2 cellular contexts compared by ENCODE assay signal in the genomic region with DNA sequence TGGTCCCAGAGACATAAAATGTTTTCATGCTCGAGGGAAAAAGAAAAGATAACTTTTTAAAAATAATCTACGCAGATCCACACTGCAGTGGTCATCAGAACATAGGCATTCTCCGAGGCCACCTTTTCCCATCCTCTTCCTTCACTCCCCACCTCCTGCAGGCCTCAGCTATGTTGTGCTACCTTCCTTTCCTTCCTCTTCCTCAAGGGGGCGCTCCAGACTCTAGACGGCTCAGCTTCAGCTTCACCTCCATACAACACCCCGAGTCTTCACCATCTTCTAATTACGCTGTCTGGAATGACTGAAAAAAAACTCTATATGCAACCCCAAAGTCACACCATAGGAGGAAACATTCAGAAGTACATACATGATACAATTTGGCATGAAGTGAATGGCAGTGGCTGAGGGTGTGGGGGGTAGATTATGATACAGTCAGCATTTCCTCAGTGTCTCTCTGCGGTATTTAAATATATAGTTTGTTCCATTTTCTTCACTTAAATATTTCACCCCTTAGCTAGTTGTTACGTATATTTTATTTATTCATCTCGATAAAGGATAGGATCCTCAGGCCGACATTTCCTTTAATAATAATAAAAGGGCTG.
A peak's percentile ranks its signal among the peaks of the same experiment; 100 is the strongest.
TF ChIP-seq lines count a peak whose summit lies in the region.

No MANE protein-coding gene starts in this region.

TF ChIP-seq in IMR-90, 13 proteins besides CTCF, POLR2A, EP300 and RAD21 (continued from another document):
- TF ChIP-seq, protein P1, sequence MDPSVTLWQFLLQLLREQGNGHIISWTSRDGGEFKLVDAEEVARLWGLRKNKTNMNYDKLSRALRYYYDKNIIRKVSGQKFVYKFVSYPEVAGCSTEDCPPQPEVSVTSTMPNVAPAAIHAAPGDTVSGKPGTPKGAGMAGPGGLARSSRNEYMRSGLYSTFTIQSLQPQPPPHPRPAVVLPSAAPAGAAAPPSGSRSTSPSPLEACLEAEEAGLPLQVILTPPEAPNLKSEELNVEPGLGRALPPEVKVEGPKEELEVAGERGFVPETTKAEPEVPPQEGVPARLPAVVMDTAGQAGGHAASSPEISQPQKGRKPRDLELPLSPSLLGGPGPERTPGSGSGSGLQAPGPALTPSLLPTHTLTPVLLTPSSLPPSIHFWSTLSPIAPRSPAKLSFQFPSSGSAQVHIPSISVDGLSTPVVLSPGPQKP (IDR thresholded peaks at IDR 0.05; ENCODE audit: borderline replicate concordance, low read depth, low read length): no peak
- TF ChIP-seq MXI1 (IDR thresholded peaks at IDR 0.05; ENCODE audit: borderline replicate concordance, low read depth, low read length) (no peak), FOS (IDR thresholded peaks at IDR 0.05; ENCODE audit: low read depth, low read length) (no peak), MAZ (IDR thresholded peaks at IDR 0.05; ENCODE audit: borderline replicate concordance, low read depth, low read length) (no peak), SMC3 (IDR thresholded peaks at IDR 0.05; ENCODE audit: low read depth, low read length) (peak; percentile 53), RFX5 (IDR thresholded peaks at IDR 0.05; ENCODE audit: low read depth, low read length) (no peak), NFE2L2 (IDR thresholded peaks at IDR 0.05; ENCODE audit: low read depth, low read length) (no peak), MAFK (IDR thresholded peaks at IDR 0.05; ENCODE audit: low read depth, low read length) (peak; percentile 41), CEBPB (IDR thresholded peaks at IDR 0.05; ENCODE audit: low read depth, low read length) (no peak), RCOR1 (IDR thresholded peaks at IDR 0.05; ENCODE audit: insufficient replicate concordance, low read length) (no peak), BHLHE40 (IDR thresholded peaks at IDR 0.05; ENCODE audit: low read depth, low read length) (no peak)

TF ChIP-seq in SK-N-SH treated with all-trans-retinoic acid at 6 μM for 48 hours, 23 proteins besides CTCF, POLR2A, EP300 and RAD21 (continued from another document):
- TF ChIP-seq, protein P2, sequence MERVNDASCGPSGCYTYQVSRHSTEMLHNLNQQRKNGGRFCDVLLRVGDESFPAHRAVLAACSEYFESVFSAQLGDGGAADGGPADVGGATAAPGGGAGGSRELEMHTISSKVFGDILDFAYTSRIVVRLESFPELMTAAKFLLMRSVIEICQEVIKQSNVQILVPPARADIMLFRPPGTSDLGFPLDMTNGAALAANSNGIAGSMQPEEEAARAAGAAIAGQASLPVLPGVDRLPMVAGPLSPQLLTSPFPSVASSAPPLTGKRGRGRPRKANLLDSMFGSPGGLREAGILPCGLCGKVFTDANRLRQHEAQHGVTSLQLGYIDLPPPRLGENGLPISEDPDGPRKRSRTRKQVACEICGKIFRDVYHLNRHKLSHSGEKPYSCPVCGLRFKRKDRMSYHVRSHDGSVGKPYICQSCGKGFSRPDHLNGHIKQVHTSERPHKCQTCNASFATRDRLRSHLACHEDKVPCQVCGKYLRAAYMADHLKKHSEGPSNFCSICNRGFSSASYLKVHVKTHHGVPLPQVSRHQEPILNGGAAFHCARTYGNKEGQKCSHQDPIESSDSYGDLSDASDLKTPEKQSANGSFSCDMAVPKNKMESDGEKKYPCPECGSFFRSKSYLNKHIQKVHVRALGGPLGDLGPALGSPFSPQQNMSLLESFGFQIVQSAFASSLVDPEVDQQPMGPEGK (CRISPR knock-in tag; IDR thresholded peaks at IDR 0.05; ENCODE audit: borderline replicate concordance): no peak
- TF ChIP-seq OSR1 (CRISPR knock-in tag; IDR thresholded peaks at IDR 0.05): no peak
- TF ChIP-seq, protein P3, sequence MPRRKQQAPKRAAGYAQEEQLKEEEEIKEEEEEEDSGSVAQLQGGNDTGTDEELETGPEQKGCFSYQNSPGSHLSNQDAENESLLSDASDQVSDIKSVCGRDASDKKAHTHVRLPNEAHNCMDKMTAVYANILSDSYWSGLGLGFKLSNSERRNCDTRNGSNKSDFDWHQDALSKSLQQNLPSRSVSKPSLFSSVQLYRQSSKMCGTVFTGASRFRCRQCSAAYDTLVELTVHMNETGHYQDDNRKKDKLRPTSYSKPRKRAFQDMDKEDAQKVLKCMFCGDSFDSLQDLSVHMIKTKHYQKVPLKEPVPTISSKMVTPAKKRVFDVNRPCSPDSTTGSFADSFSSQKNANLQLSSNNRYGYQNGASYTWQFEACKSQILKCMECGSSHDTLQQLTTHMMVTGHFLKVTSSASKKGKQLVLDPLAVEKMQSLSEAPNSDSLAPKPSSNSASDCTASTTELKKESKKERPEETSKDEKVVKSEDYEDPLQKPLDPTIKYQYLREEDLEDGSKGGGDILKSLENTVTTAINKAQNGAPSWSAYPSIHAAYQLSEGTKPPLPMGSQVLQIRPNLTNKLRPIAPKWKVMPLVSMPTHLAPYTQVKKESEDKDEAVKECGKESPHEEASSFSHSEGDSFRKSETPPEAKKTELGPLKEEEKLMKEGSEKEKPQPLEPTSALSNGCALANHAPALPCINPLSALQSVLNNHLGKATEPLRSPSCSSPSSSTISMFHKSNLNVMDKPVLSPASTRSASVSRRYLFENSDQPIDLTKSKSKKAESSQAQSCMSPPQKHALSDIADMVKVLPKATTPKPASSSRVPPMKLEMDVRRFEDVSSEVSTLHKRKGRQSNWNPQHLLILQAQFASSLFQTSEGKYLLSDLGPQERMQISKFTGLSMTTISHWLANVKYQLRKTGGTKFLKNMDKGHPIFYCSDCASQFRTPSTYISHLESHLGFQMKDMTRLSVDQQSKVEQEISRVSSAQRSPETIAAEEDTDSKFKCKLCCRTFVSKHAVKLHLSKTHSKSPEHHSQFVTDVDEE (CRISPR knock-in tag; IDR thresholded peaks at IDR 0.05): no peak
- TF ChIP-seq PPARA (CRISPR knock-in tag; IDR thresholded peaks at IDR 0.05; ENCODE audit: borderline replicate concordance): no peak
